In the genomic region with DNA sequence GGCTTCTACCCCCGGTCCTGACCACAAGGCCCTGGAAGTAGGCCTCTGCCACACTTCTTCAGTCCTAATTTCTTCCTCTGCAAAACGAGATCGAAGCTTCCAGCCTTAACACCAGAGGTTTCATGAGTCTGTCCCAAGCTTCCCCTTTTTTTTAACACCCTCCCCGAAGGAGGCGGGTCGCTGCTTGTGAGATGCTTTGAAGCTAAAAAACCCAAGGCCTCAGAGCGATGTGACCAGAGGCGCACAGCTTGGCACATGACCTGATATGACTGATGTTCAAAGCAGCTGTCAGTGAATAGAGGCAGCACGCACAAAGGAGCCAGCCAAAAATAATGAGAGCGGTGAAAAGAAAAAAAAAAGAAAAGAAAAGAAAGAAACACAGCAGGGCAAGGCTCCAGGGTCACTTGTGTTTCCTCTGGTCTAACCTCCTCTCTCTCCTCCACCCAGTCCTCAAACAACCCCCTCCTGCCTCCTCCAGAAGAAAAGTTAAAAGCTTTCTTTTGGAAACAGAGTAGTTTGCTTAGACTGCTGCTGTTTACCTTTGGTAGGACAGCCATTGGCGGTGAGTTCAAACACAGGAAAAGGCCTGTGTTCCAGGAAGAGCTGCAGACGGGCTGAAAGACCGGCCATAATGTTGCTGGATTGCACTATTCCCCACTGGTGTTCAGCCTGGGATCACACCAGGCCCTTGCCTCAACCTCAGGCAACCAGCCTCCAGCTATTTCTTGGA, we compare ENCODE assay signal across 10 cellular contexts. TPM values are rescaled to one million over a fixed set of nuclear protein-coding genes. Genes with fewer than 3 reads are reported as not detected.
DNase-seq lines count a peak whose midpoint lies in the region; ATAC-seq, FAIRE-seq and TF ChIP-seq lines count a peak whose summit lies in the region.
"Had no signal": no experiment of that assay in that cellular context is flagged by ENCODE, and none has a peak within 500 bp of the region (broad histone marks: within the 10 kb centered on the region; RNA-seq: fewer than 3 reads in every experiment).

No MANE protein-coding gene starts in this region.

- no peaks in the 10 kb centered on the region for H3K4me1 Mint-ChIP-seq in astrocyte (ENCODE audit: low read depth, unreplicated experiment)
- H3K4me1 Mint-ChIP-seq in activated T-helper 1 cell treated with anti-CD3 and anti-CD28 coated beads, Interleukin-12 subunit alpha, Interleukin-12 subunit beta, Interleukin-2, Interleukin-4 antibody, amounts not matched to agents 30 ng/mL and 10 ng/mL and 1 ng/mL, durations not matched to agents 14 hours and 24 hours and 36 hours (ENCODE audit: low read depth), result no peaks in the 10 kb centered on the region
- H3K4me1 Mint-ChIP-seq in naive thymus-derived CD8-positive, alpha-beta T cell, result peaks cover 0 to 8% (median 5%) of the 10 kb centered on the region in 4 donors

- ATAC-seq in SK-N-SH treated with all-trans-retinoic acid at 6 μM for 48 hours, result no peak
- ATAC-seq in naive thymus-derived CD8-positive, alpha-beta T cell, result no peak

- H2AFZ ChIP-seq in astrocyte (ENCODE audit: low read depth, low read length), result peak overlapping the region; percentile 66

- intact Hi-C loops in activated T-helper 1 cell treated with anti-CD3 and anti-CD28 coated beads, Interleukin-12 subunit alpha, Interleukin-12 subunit beta, Interleukin-2, Interleukin-4 antibody, amounts not matched to agents 30 ng/mL and 10 ng/mL and 1 ng/mL, durations not matched to agents 14 hours and 24 hours and 36 hours (cut with micrococcal nuclease), result no loop called here

- no peak overlapping the region for H3K27ac ChIP-seq in astrocyte (ENCODE audit: low read depth, low read length)
- peak overlapping the region; percentile 36 for H3K27ac ChIP-seq in layer of hippocampus (ENCODE audit: low read depth, low read length)
- peak overlapping the region in 14 of 21 experiments; percentile 1 to 82 (median 57) for H3K27ac ChIP-seq in skin epidermis

- H3K27me3 Mint-ChIP-seq in astrocyte (ENCODE audit: low read depth, unreplicated experiment), result no peaks in the 10 kb centered on the region
- H3K27me3 Mint-ChIP-seq in activated T-helper 1 cell treated with anti-CD3 and anti-CD28 coated beads, Interleukin-12 subunit alpha, Interleukin-12 subunit beta, Interleukin-2, Interleukin-4 antibody, amounts not matched to agents 30 ng/mL and 10 ng/mL and 1 ng/mL, durations not matched to agents 14 hours and 24 hours and 36 hours (ENCODE audit: insufficient read depth), result peaks cover 11% of the 10 kb centered on the region
- peaks cover 0 to 6% (median 3%) of the 10 kb centered on the region in 5 donors for H3K27me3 Mint-ChIP-seq in naive thymus-derived CD8-positive, alpha-beta T cell

- TF ChIP-seq CTCF in astrocyte (IDR thresholded peaks at IDR 0.05; ENCODE audit: insufficient read depth, low read depth, low read length), result no peak

- peak; percentile 14 for FAIRE-seq in GM19239 (lab: Jason Lieb, UNC)
- FAIRE-seq in astrocyte (lab: Jason Lieb, UNC), result no peak

- no peaks in the 10 kb centered on the region for H3K36me3 ChIP-seq in astrocyte (ENCODE audit: insufficient read depth, low read length)

- H3K27ac Mint-ChIP-seq in astrocyte (ENCODE audit: unreplicated experiment), result no peak overlapping the region
- no peak overlapping the region for H3K27ac Mint-ChIP-seq in activated T-helper 1 cell treated with anti-CD3 and anti-CD28 coated beads, Interleukin-12 subunit alpha, Interleukin-12 subunit beta, Interleukin-2, Interleukin-4 antibody, amounts not matched to agents 30 ng/mL and 10 ng/mL and 1 ng/mL, durations not matched to agents 14 hours and 24 hours and 36 hours
- no peak overlapping the region for H3K27ac Mint-ChIP-seq in naive thymus-derived CD8-positive, alpha-beta T cell

- H3K9ac ChIP-seq in astrocyte (ENCODE audit: low read length), result no peak overlapping the region

- H3K4me3 Mint-ChIP-seq in astrocyte (ENCODE audit: unreplicated experiment), result no peak overlapping the region
- no peak overlapping the region for H3K4me3 Mint-ChIP-seq in activated T-helper 1 cell treated with anti-CD3 and anti-CD28 coated beads, Interleukin-12 subunit alpha, Interleukin-12 subunit beta, Interleukin-2, Interleukin-4 antibody, amounts not matched to agents 30 ng/mL and 10 ng/mL and 1 ng/mL, durations not matched to agents 14 hours and 24 hours and 36 hours
- H3K4me3 Mint-ChIP-seq in naive thymus-derived CD8-positive, alpha-beta T cell, result no peak overlapping the region

- peaks cover 10% of the 10 kb centered on the region for H3K9me3 Mint-ChIP-seq in astrocyte (ENCODE audit: unreplicated experiment)
- no peaks in the 10 kb centered on the region for H3K9me3 Mint-ChIP-seq in activated T-helper 1 cell treated with anti-CD3 and anti-CD28 coated beads, Interleukin-12 subunit alpha, Interleukin-12 subunit beta, Interleukin-2, Interleukin-4 antibody, amounts not matched to agents 30 ng/mL and 10 ng/mL and 1 ng/mL, durations not matched to agents 14 hours and 24 hours and 36 hours
- H3K9me3 Mint-ChIP-seq in naive thymus-derived CD8-positive, alpha-beta T cell, result peaks cover 0 to 22% (median 7%) of the 10 kb centered on the region in 9 donors

- peaks cover 5% of the 10 kb centered on the region for H3K36me3 Mint-ChIP-seq in astrocyte (ENCODE audit: low read depth, unreplicated experiment)
- no peaks in the 10 kb centered on the region for H3K36me3 Mint-ChIP-seq in activated T-helper 1 cell treated with anti-CD3 and anti-CD28 coated beads, Interleukin-12 subunit alpha, Interleukin-12 subunit beta, Interleukin-2, Interleukin-4 antibody, amounts not matched to agents 30 ng/mL and 10 ng/mL and 1 ng/mL, durations not matched to agents 14 hours and 24 hours and 36 hours (ENCODE audit: low read depth)
- peaks cover 0 to 7% (median 0%) of the 10 kb centered on the region in 3 donors for H3K36me3 Mint-ChIP-seq in naive thymus-derived CD8-positive, alpha-beta T cell

- DNase-seq in GM19239 (ENCODE audit: insufficient read length, low spot score) (no peak), astrocyte (ENCODE audit: low read depth) (no peak), DMS53 (lab: John Stamatoyannopoulos, UW) (no peak)
- DNase-seq in activated T-helper 1 cell treated with anti-CD3 and anti-CD28 coated beads, Interleukin-12 subunit alpha, Interleukin-12 subunit beta, Interleukin-2, Interleukin-4 antibody, amounts not matched to agents 30 ng/mL and 10 ng/mL and 1 ng/mL, durations not matched to agents 14 hours and 24 hours and 36 hours (ENCODE audit: low spot score), result no peak
- DNase-seq in naive thymus-derived CD8-positive, alpha-beta T cell, result no peak
- DNase-seq: activated T-cell treated with anti-CD3 and anti-CD28 coated beads, Interleukin-2, amount 50 U/mL, for 48 hours; stimulated activated CD8-positive, alpha-beta memory T cell treated with anti-CD3 and anti-CD28 coated beads, Interleukin-4, amount 100 ng/mL, for 48 hours had no signal

- H3K4me1 ChIP-seq in astrocyte (ENCODE audit: insufficient read depth, low read length), result no peaks in the 10 kb centered on the region

- H3K9me3 ChIP-seq in astrocyte (ENCODE audit: insufficient read depth, low read depth, low read length), result no peaks in the 10 kb centered on the region

- POLR2A ChIA-PET in naive thymus-derived CD8-positive, alpha-beta T cell (lab: Charles Lee), result no interaction called here

- no peak overlapping the region for H3K4me2 ChIP-seq in astrocyte (ENCODE audit: low read length)

- H3K4me3 ChIP-seq in astrocyte (ENCODE audit: insufficient read depth, low read depth, low read length) (no peak overlapping the region), skin epidermis (no peak overlapping the region)

- H3K79me2 ChIP-seq in astrocyte (ENCODE audit: insufficient read depth, low read length), result no peaks in the 10 kb centered on the region

- no peaks in the 10 kb centered on the region for H3K27me3 ChIP-seq in astrocyte (ENCODE audit: insufficient read depth, low read length)
- no peaks in the 10 kb centered on the region for H3K27me3 ChIP-seq in layer of hippocampus (ENCODE audit: control insufficient read depth, insufficient read depth, low read length)

- H4K20me1 ChIP-seq in astrocyte (ENCODE audit: insufficient read depth, low read length), result no peaks in the 10 kb centered on the region

TF ChIP-seq in SK-N-SH treated with all-trans-retinoic acid at 6 μM for 48 hours, 23 proteins besides CTCF, POLR2A, EP300 and RAD21:
- no peak for TF ChIP-seq ISL1 (CRISPR knock-in tag; IDR thresholded peaks at IDR 0.05)

RNA-seq across cellular contexts. Expression of a gene that starts 10.9 kb away (rescaled TPM):
- not detected in 2 replicates for total RNA-seq in astrocyte
- not detected in 2 replicates for total RNA-seq in activated T-helper 1 cell treated with anti-CD3 and anti-CD28 coated beads, Interleukin-12 subunit alpha, Interleukin-12 subunit beta, Interleukin-2, Interleukin-4 antibody, amounts not matched to agents 30 ng/mL and 10 ng/mL and 1 ng/mL, durations not matched to agents 14 hours and 24 hours and 36 hours
- total RNA-seq in naive thymus-derived CD8-positive, alpha-beta T cell, result not detected
- polyA plus RNA-seq in naive thymus-derived CD8-positive, alpha-beta T cell, result not detected
